Comparison of ENCODE assay signal across 10 cellular contexts in the genomic region with DNA sequence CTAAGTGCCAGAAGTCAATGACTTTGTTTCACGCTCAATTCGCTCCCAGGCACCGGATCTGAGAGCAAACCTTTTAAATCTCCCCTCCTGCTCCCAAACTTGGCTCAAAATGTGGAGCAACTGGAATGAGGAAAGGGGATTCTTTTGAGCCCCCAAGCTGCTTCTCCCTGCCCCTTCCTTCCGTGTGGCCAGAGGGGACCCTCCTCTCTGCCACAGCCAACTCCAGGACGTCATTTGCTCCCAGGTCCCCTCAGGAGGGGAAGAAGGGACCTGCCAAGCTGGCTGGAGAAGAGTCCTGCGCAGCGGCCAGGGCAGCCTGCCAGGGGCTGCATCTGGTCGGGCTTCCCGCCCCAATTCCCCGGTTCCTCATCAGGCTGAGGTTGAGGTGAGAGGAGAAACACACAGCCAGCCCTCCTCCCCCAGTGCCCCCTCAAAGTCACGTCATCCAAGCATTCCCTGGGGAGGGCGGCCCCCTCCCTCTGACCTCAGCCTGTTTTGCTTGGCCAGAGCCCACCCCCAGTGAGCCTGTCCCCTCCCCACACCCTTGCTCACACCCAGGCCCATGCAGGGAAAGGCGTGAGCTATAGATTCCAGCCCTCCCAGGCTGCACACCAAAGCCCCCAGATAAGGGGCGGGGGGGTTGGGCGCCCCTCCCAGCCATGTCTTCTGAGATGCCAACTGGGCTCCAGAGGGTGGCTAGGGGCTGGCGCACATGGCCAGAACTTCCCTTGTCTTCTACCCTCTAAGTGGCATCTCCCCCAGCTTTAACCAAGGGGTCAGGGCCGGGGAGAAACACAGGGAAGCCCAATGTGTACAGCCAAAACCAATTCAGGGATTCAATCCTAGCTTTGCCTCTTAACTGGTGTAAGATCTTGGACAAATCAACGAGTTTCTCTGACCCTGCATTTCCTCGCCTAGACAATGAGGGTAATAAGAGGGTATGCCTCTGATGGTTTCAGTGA. TPM values are rescaled to one million over a fixed set of nuclear protein-coding genes. Genes with fewer than 3 reads are reported as not detected.
DNase-seq lines count a peak whose midpoint lies in the region; ATAC-seq and TF ChIP-seq lines count a peak whose summit lies in the region.
"Had no signal": no experiment of that assay in that cellular context is flagged by ENCODE, and none has a peak within 500 bp of the region (broad histone marks: within the 10 kb centered on the region; RNA-seq: fewer than 3 reads in every experiment).

No MANE protein-coding gene starts in this region.

- H3K27ac ChIP-seq in fibroblast of lung (ENCODE audit: insufficient read depth, low read length) (peak overlapping the region; percentile 16), uterus (peak overlapping the region; percentile 62 to 71)

- H3K9me3 ChIP-seq in fibroblast of lung (ENCODE audit: control insufficient read depth, insufficient read depth, low read depth, low read length) (no peaks in the 10 kb centered on the region), uterus (no peaks in the 10 kb centered on the region)

- H2AFZ ChIP-seq in fibroblast of lung (ENCODE audit: low read length) = no peak overlapping the region

- H3K27me3 ChIP-seq in fibroblast of lung (ENCODE audit: control insufficient read depth, insufficient read depth, low read length) = no peaks in the 10 kb centered on the region
- H3K27me3 ChIP-seq in uterus = no peaks in the 10 kb centered on the region

- H3K36me3 ChIP-seq in fibroblast of lung (ENCODE audit: control insufficient read depth, insufficient read depth, low read length) (no peaks in the 10 kb centered on the region), uterus (no peaks in the 10 kb centered on the region)

- intact Hi-C loops in uterus (cut with DNase I; ENCODE audit: low total_unique reads) = no loop called here

- no peaks in the 10 kb centered on the region for H4K20me1 ChIP-seq in fibroblast of lung (ENCODE audit: control insufficient read depth, extremely low read depth, insufficient read depth, low read length)

- H3K4me1 ChIP-seq in fibroblast of lung (ENCODE audit: control insufficient read depth, extremely low read depth, insufficient read depth, low read length) (peaks cover 12% of the 10 kb centered on the region), uterus (no peaks in the 10 kb centered on the region)

- H3K9ac ChIP-seq in fibroblast of lung (ENCODE audit: insufficient read depth, low read length) = peak overlapping the region; percentile 2

- H3K4me2 ChIP-seq in fibroblast of lung (ENCODE audit: extremely low read depth, insufficient read depth, low read length) = peak overlapping the region; percentile 44

- no peaks in the 10 kb centered on the region for H3K79me2 ChIP-seq in fibroblast of lung (ENCODE audit: control insufficient read depth, insufficient read depth, low read length)

- no peak overlapping the region for H3K4me3 ChIP-seq in fibroblast of lung (replicated peaks in 1 of 4; ENCODE audit: control extremely low read depth in 1 of 4, insufficient read depth in 1 of 4, low read depth in 3 of 4, low read length in 4 of 4)
- no peak overlapping the region for H3K4me3 ChIP-seq in uterus
- H3K4me3 ChIP-seq: skin epidermis had no signal

- no peak for TF ChIP-seq CTCF in fibroblast of lung (conservative IDR thresholded peaks at IDR 0.05 in 1 of 2, IDR thresholded peaks at IDR 0.05 in 1 of 2; ENCODE audit: low read depth in 1 of 2, low read length in 2 of 2)
- TF ChIP-seq CTCF in uterus (IDR thresholded peaks at IDR 0.05) = no peak
- TF ChIP-seq CTCF in GM10248 (IDR thresholded peaks at IDR 0.05; ENCODE audit: control extremely low read depth, extremely low read depth, low read depth, missing control alignments) = no peak

- CTCF ChIA-PET in GM10248 (lab: Yijun Ruan, JAX) = no interaction called here

- POLR2A ChIA-PET in GM10248 (lab: Yijun Ruan, JAX) = no interaction called here

- DNase-seq in NCI-H82 (lab: John Stamatoyannopoulos, UW) = peak; percentile 21
- DNase-seq in NCI-H82 treated with DMSO at 0.1 percent for 48 hours (lab: John Stamatoyannopoulos, UW; ENCODE audit: unreplicated experiment) = no peak
- DNase-seq in fibroblast of lung (ENCODE audit: low read depth in 2 of 2) = peak; percentile 84
- DNase-seq in mucosa of gallbladder (ENCODE audit: low spot score) = peak; percentile 51
- peak; percentile 72 to 85 for DNase-seq in uterus
- DNase-seq in GM10248 (ENCODE audit: extremely low spot score) = no peak
- no peak for DNase-seq in retina
- DNase-seq: activated CD4-positive, alpha-beta T cell treated with anti-CD3 and anti-CD28 coated beads, Interleukin-2, amount 50 U/mL, for 4 hours had no signal

- no peak for ATAC-seq in GM18867 (IDR thresholded peaks at IDR 0.05; ENCODE audit: unreplicated experiment)

- no peak for TF ChIP-seq POLR2A in uterus (IDR thresholded peaks at IDR 0.05)

RNA-seq across cellular contexts. Expression of gene SH3PXD2A, which starts 35.0 kb away (rescaled TPM):
- 26.2 and 33.2 TPM in 2 replicates for total RNA-seq in fibroblast of lung
- polyA plus RNA-seq in fibroblast of lung = 20.2 and 25.5 TPM in 2 replicates
- 23.5 and 36.1 TPM in 2 replicates for polyA plus RNA-seq in fibroblast of lung (2012)
- polyA minus RNA-seq in fibroblast of lung (ENCODE audit: low replicate concordance) = 41.5 and 48.2 TPM in 2 replicates
- total RNA-seq in mucosa of gallbladder = 62.3 TPM
- total RNA-seq in uterus = 100 to 1,000 TPM in 1 of 4 donors, 10 to 100 TPM in 3; 12.6 to 117 (median 46.6) TPM

Comparison
In these comparisons a context has a peak if more than half of its experiments do, and no peak if none do; other contexts are left out.
1. DNase-seq: peak in NCI-H82 (single experiment), fibroblast of lung (2 of 2), mucosa of gallbladder (single experiment) and uterus (2 of 2); none in NCI-H82 treated with DMSO at 0.1 percent for 48 hours (single experiment), GM10248 (single experiment) and retina (single experiment).